Comparison of ENCODE assay signal across 7 cellular contexts in the genomic region with DNA sequence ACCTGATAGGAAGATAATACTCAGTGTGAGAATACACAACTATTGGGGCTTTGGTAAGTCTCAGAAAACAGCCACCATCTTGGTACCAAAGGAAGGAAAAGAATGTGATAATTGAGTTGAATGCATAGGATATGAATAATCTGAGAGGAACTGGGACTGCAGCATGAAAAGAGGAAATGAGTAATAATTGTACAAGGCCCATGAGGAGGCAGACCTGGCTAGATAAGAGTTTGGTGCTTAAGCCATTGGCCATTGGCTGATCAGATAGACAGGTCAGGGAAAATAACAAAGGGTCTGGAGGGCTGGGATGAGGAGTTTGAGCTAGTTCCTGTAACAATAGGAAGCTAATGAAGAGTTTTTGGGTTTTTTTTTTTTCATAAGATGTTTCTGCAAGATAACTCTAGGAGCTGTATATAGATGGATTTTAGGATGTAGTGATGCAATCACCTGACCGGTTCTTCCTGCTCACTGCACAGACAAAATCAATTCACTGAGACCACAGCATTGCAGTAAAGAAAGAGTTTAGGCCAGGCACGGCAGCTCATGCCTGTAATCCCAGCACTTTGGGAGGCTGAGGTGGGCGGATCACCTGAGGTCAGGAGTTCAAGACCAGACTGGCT. TPM values are rescaled to one million over a fixed set of nuclear protein-coding genes. Genes with fewer than 3 reads are reported as not detected.
DNase-seq lines count a peak whose midpoint lies in the region; ATAC-seq and TF ChIP-seq lines count a peak whose summit lies in the region.

No MANE protein-coding gene starts in this region.

- no peak overlapping the region for H2AFZ ChIP-seq in PC-9

- POLR2A ChIA-PET in PC-9 (lab: Charles Lee; ENCODE audit: unreplicated experiment) = no interaction called here

- intact Hi-C loops in PC-9 (cut with micrococcal nuclease; ENCODE audit: unreplicated experiment) = no loop called here

- peaks cover 9% of the 10 kb centered on the region for H3K4me1 Mint-ChIP-seq in memory B cell

- no peaks in the 10 kb centered on the region for H3K36me3 Mint-ChIP-seq in memory B cell

- no peaks in the 10 kb centered on the region for H3K9me3 ChIP-seq in PC-9 (ENCODE audit: insufficient read depth, low read depth)

- no TSS peak for BruUV-seq in PC-9 (replicated peaks; lab: Mats Ljungman, UMichigan)

- H3K27me3 Mint-ChIP-seq in memory B cell = no peaks in the 10 kb centered on the region

- no peaks in the 10 kb centered on the region for H3K36me3 ChIP-seq in PC-9 (ENCODE audit: low read depth)

- H3F3A ChIP-seq in PC-9 (ENCODE audit: insufficient read depth, low read depth) = peaks cover 19% of the 10 kb centered on the region; the same call in 1 of the 2 replicates

- no peaks in the 10 kb centered on the region for H3K79me2 ChIP-seq in PC-9 (ENCODE audit: low read depth)

- H3K4me3 Mint-ChIP-seq in memory B cell = no peak overlapping the region

- H3K4me1 ChIP-seq in PC-9 (replicated peaks; ENCODE audit: insufficient read depth) = peaks cover 19% of the 10 kb centered on the region

- no peak overlapping the region for H3K4me2 ChIP-seq in PC-9

- CTCF ChIA-PET in PC-9 (lab: Charles Lee) = no interaction called here

- no peak overlapping the region for H3K4me3 ChIP-seq in PC-9

- peak; percentile 77 for ATAC-seq in GM19023 (IDR thresholded peaks at IDR 0.05; ENCODE audit: unreplicated experiment)
- peak; percentile 97 for ATAC-seq in HG02884 (IDR thresholded peaks at IDR 0.05; ENCODE audit: unreplicated experiment)
- peak; percentile 79 for ATAC-seq in memory B cell (ENCODE audit: low read depth)

- DNase-seq in PC-9 (peak in 1 of 2 experiments; percentile 41), memory B cell (ENCODE audit: low spot score in 2 of 2) (no peak), DMS79 (lab: John Stamatoyannopoulos, UW) (no peak)
- no peak for DNase-seq in effector CD8-positive, alpha-beta T cell (lab: John Stamatoyannopoulos, UW)
- no peak for DNase-seq in activated CD4-positive, alpha-beta T cell treated with anti-CD3 and anti-CD28 coated beads for 48 hours

- no peaks in the 10 kb centered on the region for H3K27me3 ChIP-seq in PC-9 (ENCODE audit: insufficient read depth, low read depth)

- H3K9me2 ChIP-seq in PC-9 (ENCODE audit: insufficient read depth) = no peaks in the 10 kb centered on the region

- no peaks in the 10 kb centered on the region for H4K20me1 ChIP-seq in PC-9 (ENCODE audit: insufficient read depth)

- peak overlapping the region; percentile 43 for H3K27ac ChIP-seq in PC-9

- H3K27ac Mint-ChIP-seq in memory B cell = no peak overlapping the region

- no peak for TF ChIP-seq CTCF in PC-9 (conservative IDR thresholded peaks at IDR 0.05)

- no peaks in the 10 kb centered on the region for H3K9me3 Mint-ChIP-seq in memory B cell

RNA-seq across cellular contexts. Expression of gene TRMT2B, which starts 5.3 kb away (rescaled TPM):
- total RNA-seq in PC-9 (2021) = 31.6 and 38.1 TPM in 2 replicates

RNA-seq across cellular contexts. Expression of gene TMEM35A, which starts 21.5 kb away (rescaled TPM):
- not detected in 2 replicates for total RNA-seq in PC-9 (2021)

RNA-seq across cellular contexts. Expression of gene CENPI, which starts 40.8 kb away (rescaled TPM):
- total RNA-seq in PC-9 (2021) = 18.0 and 26.1 TPM in 2 replicates
